In the genomic region with DNA sequence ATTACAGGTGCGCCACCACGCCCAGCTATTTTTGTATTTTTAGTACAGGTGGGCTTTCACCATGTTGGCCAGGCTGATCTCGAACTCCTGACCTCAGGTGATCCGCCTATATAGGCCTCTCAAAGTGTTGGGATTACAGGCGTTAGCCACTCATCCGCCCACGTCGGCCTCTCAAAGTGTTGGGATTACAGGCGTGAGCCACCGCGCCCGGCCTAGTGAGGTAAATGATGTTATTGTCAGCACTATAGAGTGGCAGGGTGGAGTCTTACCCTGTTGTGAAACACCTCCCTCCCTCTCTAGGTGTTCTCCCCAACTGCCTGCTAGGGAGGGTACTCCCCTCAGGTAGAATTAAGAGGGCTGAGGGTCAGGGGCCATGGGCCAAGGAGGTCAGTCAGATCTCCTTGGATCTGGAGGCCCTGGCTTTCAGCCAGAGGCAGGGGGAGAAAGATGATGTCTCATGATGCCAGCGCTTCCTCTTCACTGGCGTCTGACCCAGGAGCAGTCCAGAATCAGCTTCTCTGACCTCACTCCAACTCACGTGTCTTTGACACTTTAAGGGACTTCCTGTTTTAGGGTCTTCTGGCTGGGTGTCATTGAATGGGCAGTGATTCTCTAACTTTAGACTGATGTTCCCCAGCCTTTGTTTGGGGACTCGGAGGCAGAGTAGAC, we compare ENCODE assay signal across 9 cellular contexts. TPM values are rescaled to one million over a fixed set of nuclear protein-coding genes. Genes with fewer than 3 reads are reported as not detected.
DNase-seq lines count a peak whose midpoint lies in the region; ATAC-seq and TF ChIP-seq lines count a peak whose summit lies in the region.
"Had no signal": no experiment of that assay in that cellular context is flagged by ENCODE, and none has a peak within 500 bp of the region (broad histone marks: within the 10 kb centered on the region; RNA-seq: fewer than 3 reads in every experiment).

No MANE protein-coding gene starts in this region.

- peak overlapping the region; percentile 98 for H3K4me3 ChIP-seq in coronary artery

- peaks cover 4% of the 10 kb centered on the region for H3K36me3 Mint-ChIP-seq in neural crest cell (ENCODE audit: low read depth)

- no peak overlapping the region for H3K27ac Mint-ChIP-seq in neural crest cell (ENCODE audit: unreplicated experiment)

- DNase-seq in CMK (ENCODE audit: low read depth) (peak; percentile 48), NOMO-1 treated with DMSO at 0.1 percent for 48 hours (lab: John Stamatoyannopoulos, UW; ENCODE audit: unreplicated experiment) (peak; percentile 55), coronary artery (ENCODE audit: low spot score) (no peak), neural crest cell (ENCODE audit: low read depth, low spot score) (no peak), hippocampal formation (lab: John Stamatoyannopoulos, UW) (no peak), GM10266 (ENCODE audit: extremely low spot score) (no peak), DMS153 treated with DMSO at 0.1 percent for 48 hours (lab: John Stamatoyannopoulos, UW; ENCODE audit: unreplicated experiment) (no peak)
- DNase-seq: NCI-H226 had no signal

- H3K27ac ChIP-seq in coronary artery, result peak overlapping the region in 1 of 2 donors; percentile 21

- TF ChIP-seq CTCF in coronary artery (IDR thresholded peaks at IDR 0.05) (no peak), neural crest cell (conservative IDR thresholded peaks at IDR 0.05) (no peak), GM10266 (IDR thresholded peaks at IDR 0.05; ENCODE audit: control insufficient read depth, insufficient read depth, low read depth, missing control alignments) (no peak)

- no peak for ATAC-seq in HG03378 (IDR thresholded peaks at IDR 0.05; ENCODE audit: unreplicated experiment)

- no peaks in the 10 kb centered on the region for H3K9me3 Mint-ChIP-seq in neural crest cell

- H3K4me3 Mint-ChIP-seq in neural crest cell, result peak overlapping the region; percentile 96

- H3K4me1 Mint-ChIP-seq in neural crest cell, result peaks cover 35% of the 10 kb centered on the region

- H3K27me3 Mint-ChIP-seq in neural crest cell (ENCODE audit: low read depth), result peaks cover 10% of the 10 kb centered on the region

RNA-seq across cellular contexts. Expression of gene GGA1, which starts 2.0 kb away (rescaled TPM):
- 85.1 and 88.6 TPM in 2 replicates for total RNA-seq in neural crest cell

RNA-seq across cellular contexts. Expression of gene SH3BP1, which starts 28.9 kb away (rescaled TPM):
- total RNA-seq in neural crest cell, result 36.4 and 36.6 TPM in 2 replicates

RNA-seq across cellular contexts. Expression of gene LGALS2, which starts 30.7 kb away (rescaled TPM):
- total RNA-seq in neural crest cell, result not detected in 2 replicates

RNA-seq across cellular contexts. Expression of gene PDXP, which starts 47.9 kb away (rescaled TPM):
- 51.5 and 55.3 TPM in 2 replicates for total RNA-seq in neural crest cell

RNA-seq across cellular contexts. Expression of gene CDC42EP1, which starts 50.3 kb away (rescaled TPM):
- 22.6 and 26.1 TPM in 2 replicates for total RNA-seq in neural crest cell

Comparison
In these comparisons a context has a peak if more than half of its experiments do, and no peak if none do; other contexts are left out.
1. DNase-seq: peak in CMK (single experiment) and NOMO-1 treated with DMSO at 0.1 percent for 48 hours (single experiment); none in coronary artery (single experiment), neural crest cell (single experiment), hippocampal formation (0 of 2), GM10266 (single experiment) and DMS153 treated with DMSO at 0.1 percent for 48 hours (single experiment).